17 cellular contexts compared by ENCODE assay signal in genomic region chr13:101262306-101262705, GRCh38.
DNase-seq lines count a peak whose midpoint lies in the region; ATAC-seq, FAIRE-seq and TF ChIP-seq lines count a peak whose summit lies in the region.
"Had no signal": no experiment of that assay in that cellular context is flagged by ENCODE, and none has a peak within 500 bp of the region (broad histone marks: within the 10 kb centered on the region; RNA-seq: fewer than 3 reads in every experiment).

No MANE protein-coding gene starts in this region.

- in situ Hi-C loops in G401 (cut with HindIII; ENCODE audit: low sequenced_read_pairs), result no loop called here

- FAIRE-seq in H54 (lab: Jason Lieb, UNC), result peak; percentile 75
- FAIRE-seq: GM19239 had no signal

- ATAC-seq in GM19324 (IDR thresholded peaks at IDR 0.05; ENCODE audit: low FRiP score, unreplicated experiment), result peak; percentile 77
- peak; percentile 72 for ATAC-seq in HG03354 (IDR thresholded peaks at IDR 0.05; ENCODE audit: poor library complexity, severe bottlenecking, unreplicated experiment)
- no peak for ATAC-seq in Right ventricle myocardium inferior
- ATAC-seq: left colon had no signal

- H3K4me1 ChIP-seq in colonic mucosa, result no peaks in the 10 kb centered on the region
- H3K4me1 ChIP-seq: parathyroid adenoma, spleen had no signal

- no peak overlapping the region for H3K27ac ChIP-seq in colonic mucosa
- H3K27ac ChIP-seq: cardiac muscle cell, parathyroid adenoma, spleen had no signal

- no peak for TF ChIP-seq CTCF in colonic mucosa (IDR thresholded peaks at IDR 0.05)

- no peaks in the 10 kb centered on the region for H3K36me3 ChIP-seq in colonic mucosa
- H3K36me3 ChIP-seq: cardiac muscle cell, spleen had no signal

- H3K9ac ChIP-seq in colonic mucosa (ENCODE audit: low read depth in 2 of 2, low read length in 2 of 2), result no peak overlapping the region
- H3K9ac ChIP-seq: parathyroid adenoma had no signal

- intact Hi-C loops in Right ventricle myocardium inferior (cut with DNase I) (no loop called here), colonic mucosa (cut with DNase I) (no loop called here)

- no peak for TF ChIP-seq POLR2A in H54 (IDR thresholded peaks at IDR 0.05; ENCODE audit: low read depth, low read length)

- no peaks in the 10 kb centered on the region for H3K27me3 ChIP-seq in colonic mucosa
- H3K27me3 ChIP-seq: cardiac muscle cell, spleen had no signal

- H3K4me3 ChIP-seq in colonic mucosa, result no peak overlapping the region
- H3K4me3 ChIP-seq: cardiac muscle cell, spleen had no signal

- H3K9me3 ChIP-seq in colonic mucosa, result no peaks in the 10 kb centered on the region
- H3K9me3 ChIP-seq: spleen had no signal

- DNase-seq in H54 (ENCODE audit: insufficient read length, low spot score), result no peak
- DNase-seq in Right ventricle myocardium inferior (ENCODE audit: missing footprints), result no peak
- no peak for DNase-seq in colonic mucosa
- DNase-seq in effector CD8-positive, alpha-beta T cell (lab: John Stamatoyannopoulos, UW), result no peak
- no peak for DNase-seq in G401 (ENCODE audit: low spot score)
- DNase-seq: activated naive CD4-positive, alpha-beta T cell treated with anti-CD3 and anti-CD28 coated beads, Interleukin-2, amount 10 ng/mL, durations not matched to agents 7 days and 5 days; CD4-positive, alpha-beta T cell; erythroblast; GF-D8; left colon; NK-92 treated with Interleukin-12 subunit alpha and Interleukin-12 subunit beta, amount 100 ng/mL, for 24 hours; spleen had no signal
